Comparison of ENCODE assay signal across 16 cellular contexts in genomic region chr5:95856501-95856981, GRCh38. TPM values are rescaled to one million over a fixed set of nuclear protein-coding genes. Genes with fewer than 3 reads are reported as not detected.
A peak's percentile ranks its signal among the peaks of the same experiment; 100 is the strongest.
DNase-seq lines count a peak whose midpoint lies in the region; ATAC-seq and TF ChIP-seq lines count a peak whose summit lies in the region.
"Had no signal": no experiment of that assay in that cellular context is flagged by ENCODE, and none has a peak within 500 bp of the region (broad histone marks: within the 10 kb centered on the region; RNA-seq: fewer than 3 reads in every experiment).

No MANE protein-coding gene starts in this region.

- intact Hi-C loops in esophagus squamous epithelium (cut with DNase I): loop anchor here (5.0 kb wide), 1 partner anchor 481 kb away; no protein-coding TSS in a partner anchor

- no peak for TF ChIP-seq POLR2A in esophagus squamous epithelium (IDR thresholded peaks at IDR 0.05)

- 79 to 89% methylated on average over 7 of the region's 7 CpGs for WGBS in esophagus squamous epithelium, 2 donors
- WGBS in lung, 2 donors: 89 to 94% methylated on average over 7 of the region's 7 CpGs

- ATAC-seq in lung (ENCODE audit: insufficient read depth, low FRiP score): no peak
- ATAC-seq in GM18858 (IDR thresholded peaks at IDR 0.05; ENCODE audit: unreplicated experiment): no peak
- no peak for ATAC-seq in GM19035 (IDR thresholded peaks at IDR 0.05; ENCODE audit: unreplicated experiment)
- ATAC-seq in GM21515 (IDR thresholded peaks at IDR 0.05; ENCODE audit: unreplicated experiment): no peak
- ATAC-seq: activated CD8-positive, alpha-beta T cell treated with anti-CD3 and anti-CD28 coated beads for 36 hours; stimulated activated memory B cell treated with anti-CD40 and anti-IgM and Interleukin-4, amounts not matched to agents 10 μg/mL and 1 μg/mL and 100 μg/mL, for 72 hours had no signal

- no peak for TF ChIP-seq CTCF in esophagus squamous epithelium (IDR thresholded peaks at IDR 0.05)
- no peak for TF ChIP-seq CTCF in lung (IDR thresholded peaks at IDR 0.05; ENCODE audit: control extremely low read depth, extremely low read depth)

- H3K36me3 ChIP-seq in esophagus squamous epithelium: no peaks in the 10 kb centered on the region
- H3K36me3 ChIP-seq in lung (ENCODE audit: control insufficient read depth in 2 of 2, insufficient read depth in 2 of 2, low read length in 2 of 2): no peaks in the 10 kb centered on the region

- DNase-seq in SK-MEL-5 (ENCODE audit: low read depth, low spot score): peak; percentile 43
- DNase-seq in esophagus squamous epithelium (lab: John Stamatoyannopoulos, UW): no peak
- DNase-seq in lung (ENCODE audit: low spot score): no peak
- peak in 27 of 49 donors; percentile 8 to 65 (median 21) for DNase-seq in substantia nigra (lab: John Stamatoyannopoulos, UW)
- no peak for DNase-seq in stimulated activated CD4-positive, alpha-beta T cell treated with anti-CD3 and anti-CD28 coated beads, Interleukin-1b, Interleukin-23, amount 100 ng/mL, for 48 hours
- DNase-seq: activated CD8-positive, alpha-beta T cell treated with anti-CD3 and anti-CD28 coated beads for 36 hours; activated effector memory CD4-positive, alpha-beta T cell treated with anti-CD3 and anti-CD28 coated beads, Interleukin-2, amount 50 U/mL, for 16 hours; H9; Karpas-422; NCI-H1417 treated with DMSO at 0.1 percent for 48 hours; NCI-H345; SK-N-SH had no signal

- peaks cover 20 to 55% (median 47%) of the 10 kb centered on the region in 3 donors for H3K4me1 ChIP-seq in esophagus squamous epithelium
- H3K4me1 ChIP-seq in lung (ENCODE audit: control insufficient read depth in 2 of 2, insufficient read depth in 2 of 2, low read length in 2 of 2): peaks cover 6 to 14% of the 10 kb centered on the region in 2 donors

- H3K4me3 ChIP-seq in esophagus squamous epithelium: no peak overlapping the region
- no peak overlapping the region for H3K4me3 ChIP-seq in lung

- in situ Hi-C loops in SK-MEL-5 (cut with HindIII; ENCODE audit: low pct_unique_long_range_greater_than_20kb, low sequenced_read_pairs): no loop called here

- H3K27ac ChIP-seq in esophagus squamous epithelium: peak overlapping the region; percentile 78 to 95 (median 94)
- peak overlapping the region; percentile 60 to 94 for H3K27ac ChIP-seq in lung (ENCODE audit: low read depth in 1 of 2, low read length in 1 of 2)
- peak overlapping the region; percentile 90 for H3K27ac ChIP-seq in substantia nigra (ENCODE audit: low read depth, low read length, poor library complexity, severe bottlenecking)

- H3K27me3 ChIP-seq in esophagus squamous epithelium: no peaks in the 10 kb centered on the region
- H3K27me3 ChIP-seq in lung (ENCODE audit: control insufficient read depth, insufficient read depth): no peaks in the 10 kb centered on the region

- H3K9me3 ChIP-seq in esophagus squamous epithelium (no peaks in the 10 kb centered on the region), lung (ENCODE audit: control insufficient read depth in 2 of 2, insufficient read depth in 1 of 2, low read length in 1 of 2) (no peaks in the 10 kb centered on the region)
- H3K9me3 ChIP-seq: SK-N-SH had no signal

RNA-seq across cellular contexts. Expression of gene GLRX, which starts 34.0 kb away (rescaled TPM):
- total RNA-seq in SK-MEL-5 (2014; rRNA removed; shearing (Covaris generic)): 8.1 and 10.8 TPM in 2 replicates
- polyA plus RNA-seq in SK-MEL-5 (2015; cell fraction: cytosol; rRNA removed): 26.5 and 28.5 TPM in 2 replicates
- polyA plus RNA-seq in SK-MEL-5 (2015; cell fraction: nucleus; rRNA removed): 10.0 and 12.2 TPM in 2 replicates
- total RNA-seq in esophagus squamous epithelium (10 to 100 TPM in 3 of 4 donors, 1 to 10 TPM in 1; 5.3 to 37.8 (median 14.2) TPM), lung (10 to 100 TPM; 23.1 to 78.7 TPM)
- polyA plus RNA-seq in lung: 100 to 1,000 TPM; 104 to 300 TPM

Comparison
In these comparisons a context has a peak if more than half of its experiments do, and no peak if none do; other contexts are left out.
1. DNase-seq: peak in SK-MEL-5 (single experiment) and substantia nigra (27 of 49); none in esophagus squamous epithelium (single experiment), lung (single experiment) and stimulated activated CD4-positive, alpha-beta T cell treated with anti-CD3 and anti-CD28 coated beads, Interleukin-1b, Interleukin-23, amount 100 ng/mL, for 48 hours (single experiment).
2. Peak in every context shown above with its lines, with median percentiles within 50 percentile points of each other: H3K27ac ChIP-seq.